Comparison of ENCODE assay signal across 1 cellular context in the genomic region with DNA sequence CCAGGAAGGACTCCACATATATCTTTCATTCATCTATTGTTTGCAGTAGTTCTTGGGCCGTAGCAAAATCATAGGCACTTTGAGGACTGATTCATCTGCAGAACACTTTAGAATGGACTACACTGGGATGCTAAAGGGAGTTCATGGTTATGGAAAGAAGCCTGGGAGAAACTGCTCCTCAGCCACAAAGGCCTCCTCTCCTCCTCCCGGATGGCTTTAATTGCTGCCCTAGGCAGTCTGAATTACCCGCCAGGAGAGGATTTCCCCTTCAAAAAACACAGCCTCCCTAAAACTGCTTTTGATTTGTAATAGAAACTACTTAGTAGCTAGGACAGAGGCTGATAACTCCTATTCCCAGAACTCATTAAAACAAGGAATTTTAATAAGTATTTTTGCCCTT.
TF ChIP-seq lines count a peak whose summit lies in the region.

No MANE protein-coding gene starts in this region.

TF ChIP-seq in GM23338, 12 proteins besides CTCF, POLR2A, EP300 and RAD21:
- TF ChIP-seq, protein P1, sequence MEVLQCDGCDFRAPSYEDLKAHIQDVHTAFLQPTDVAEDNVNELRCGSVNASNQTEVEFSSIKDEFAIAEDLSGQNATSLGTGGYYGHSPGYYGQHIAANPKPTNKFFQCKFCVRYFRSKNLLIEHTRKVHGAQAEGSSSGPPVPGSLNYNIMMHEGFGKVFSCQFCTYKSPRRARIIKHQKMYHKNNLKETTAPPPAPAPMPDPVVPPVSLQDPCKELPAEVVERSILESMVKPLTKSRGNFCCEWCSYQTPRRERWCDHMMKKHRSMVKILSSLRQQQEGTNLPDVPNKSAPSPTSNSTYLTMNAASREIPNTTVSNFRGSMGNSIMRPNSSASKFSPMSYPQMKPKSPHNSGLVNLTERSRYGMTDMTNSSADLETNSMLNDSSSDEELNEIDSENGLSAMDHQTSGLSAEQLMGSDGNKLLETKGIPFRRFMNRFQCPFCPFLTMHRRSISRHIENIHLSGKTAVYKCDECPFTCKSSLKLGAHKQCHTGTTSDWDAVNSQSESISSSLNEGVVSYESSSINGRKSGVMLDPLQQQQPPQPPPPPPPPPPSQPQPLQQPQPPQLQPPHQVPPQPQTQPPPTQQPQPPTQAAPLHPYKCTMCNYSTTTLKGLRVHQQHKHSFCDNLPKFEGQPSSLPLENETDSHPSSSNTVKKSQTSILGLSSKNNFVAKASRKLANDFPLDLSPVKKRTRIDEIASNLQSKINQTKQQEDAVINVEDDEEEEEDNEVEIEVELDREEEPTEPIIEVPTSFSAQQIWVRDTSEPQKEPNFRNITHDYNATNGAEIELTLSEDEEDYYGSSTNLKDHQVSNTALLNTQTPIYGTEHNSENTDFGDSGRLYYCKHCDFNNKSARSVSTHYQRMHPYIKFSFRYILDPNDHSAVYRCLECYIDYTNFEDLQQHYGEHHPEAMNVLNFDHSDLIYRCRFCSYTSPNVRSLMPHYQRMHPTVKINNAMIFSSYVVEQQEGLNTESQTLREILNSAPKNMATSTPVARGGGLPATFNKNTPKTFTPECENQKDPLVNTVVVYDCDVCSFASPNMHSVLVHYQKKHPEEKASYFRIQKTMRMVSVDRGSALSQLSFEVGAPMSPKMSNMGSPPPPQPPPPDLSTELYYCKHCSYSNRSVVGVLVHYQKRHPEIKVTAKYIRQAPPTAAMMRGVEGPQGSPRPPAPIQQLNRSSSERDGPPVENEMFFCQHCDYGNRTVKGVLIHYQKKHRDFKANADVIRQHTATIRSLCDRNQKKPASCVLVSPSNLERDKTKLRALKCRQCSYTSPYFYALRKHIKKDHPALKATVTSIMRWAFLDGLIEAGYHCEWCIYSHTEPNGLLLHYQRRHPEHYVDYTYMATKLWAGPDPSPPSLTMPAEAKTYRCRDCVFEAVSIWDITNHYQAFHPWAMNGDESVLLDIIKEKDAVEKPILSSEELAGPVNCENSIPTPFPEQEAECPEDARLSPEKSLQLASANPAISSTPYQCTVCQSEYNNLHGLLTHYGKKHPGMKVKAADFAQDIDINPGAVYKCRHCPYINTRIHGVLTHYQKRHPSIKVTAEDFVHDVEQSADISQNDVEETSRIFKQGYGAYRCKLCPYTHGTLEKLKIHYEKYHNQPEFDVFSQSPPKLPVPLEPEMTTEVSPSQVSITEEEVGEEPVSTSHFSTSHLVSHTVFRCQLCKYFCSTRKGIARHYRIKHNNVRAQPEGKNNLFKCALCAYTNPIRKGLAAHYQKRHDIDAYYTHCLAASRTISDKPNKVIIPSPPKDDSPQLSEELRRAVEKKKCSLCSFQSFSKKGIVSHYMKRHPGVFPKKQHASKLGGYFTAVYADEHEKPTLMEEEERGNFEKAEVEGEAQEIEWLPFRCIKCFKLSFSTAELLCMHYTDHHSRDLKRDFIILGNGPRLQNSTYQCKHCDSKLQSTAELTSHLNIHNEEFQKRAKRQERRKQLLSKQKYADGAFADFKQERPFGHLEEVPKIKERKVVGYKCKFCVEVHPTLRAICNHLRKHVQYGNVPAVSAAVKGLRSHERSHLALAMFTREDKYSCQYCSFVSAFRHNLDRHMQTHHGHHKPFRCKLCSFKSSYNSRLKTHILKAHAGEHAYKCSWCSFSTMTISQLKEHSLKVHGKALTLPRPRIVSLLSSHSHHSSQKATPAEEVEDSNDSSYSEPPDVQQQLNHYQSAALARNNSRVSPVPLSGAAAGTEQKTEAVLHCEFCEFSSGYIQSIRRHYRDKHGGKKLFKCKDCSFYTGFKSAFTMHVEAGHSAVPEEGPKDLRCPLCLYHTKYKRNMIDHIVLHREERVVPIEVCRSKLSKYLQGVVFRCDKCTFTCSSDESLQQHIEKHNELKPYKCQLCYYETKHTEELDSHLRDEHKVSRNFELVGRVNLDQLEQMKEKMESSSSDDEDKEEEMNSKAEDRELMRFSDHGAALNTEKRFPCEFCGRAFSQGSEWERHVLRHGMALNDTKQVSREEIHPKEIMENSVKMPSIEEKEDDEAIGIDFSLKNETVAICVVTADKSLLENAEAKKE (CRISPR knock-in tag; IDR thresholded peaks at IDR 0.05) = peak; percentile 93
- TF ChIP-seq, protein P2, sequence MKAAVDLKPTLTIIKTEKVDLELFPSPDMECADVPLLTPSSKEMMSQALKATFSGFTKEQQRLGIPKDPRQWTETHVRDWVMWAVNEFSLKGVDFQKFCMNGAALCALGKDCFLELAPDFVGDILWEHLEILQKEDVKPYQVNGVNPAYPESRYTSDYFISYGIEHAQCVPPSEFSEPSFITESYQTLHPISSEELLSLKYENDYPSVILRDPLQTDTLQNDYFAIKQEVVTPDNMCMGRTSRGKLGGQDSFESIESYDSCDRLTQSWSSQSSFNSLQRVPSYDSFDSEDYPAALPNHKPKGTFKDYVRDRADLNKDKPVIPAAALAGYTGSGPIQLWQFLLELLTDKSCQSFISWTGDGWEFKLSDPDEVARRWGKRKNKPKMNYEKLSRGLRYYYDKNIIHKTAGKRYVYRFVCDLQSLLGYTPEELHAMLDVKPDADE (IDR thresholded peaks at IDR 0.05) = no peak
